13 cellular contexts compared by ENCODE assay signal in the genomic region with DNA sequence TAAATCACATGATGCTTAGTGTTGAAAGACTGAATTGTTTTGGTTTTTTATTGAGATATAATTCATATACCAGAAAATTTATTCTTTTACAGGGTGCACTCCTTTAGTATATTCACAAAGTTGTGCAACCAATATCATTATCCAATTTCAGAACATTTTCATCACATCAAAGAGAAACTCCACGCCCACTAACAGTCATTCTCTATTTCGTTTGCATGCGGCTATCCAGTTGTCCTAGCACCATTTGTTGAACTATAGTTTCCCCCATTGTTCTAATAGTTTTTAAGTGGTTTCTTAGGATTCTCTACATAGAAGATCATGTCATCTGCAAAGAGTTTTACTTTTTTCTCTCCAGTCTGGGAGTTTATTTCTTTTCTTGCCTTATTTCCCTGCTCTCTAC. TPM values are rescaled to one million over a fixed set of nuclear protein-coding genes. Genes with fewer than 3 reads are reported as not detected.
A peak's percentile ranks its signal among the peaks of the same experiment; 100 is the strongest.
DNase-seq lines count a peak whose midpoint lies in the region; ATAC-seq and TF ChIP-seq lines count a peak whose summit lies in the region.
"Had no signal": no experiment of that assay in that cellular context is flagged by ENCODE, and none has a peak within 500 bp of the region (broad histone marks: within the 10 kb centered on the region; RNA-seq: fewer than 3 reads in every experiment).

No MANE protein-coding gene starts in this region.

- no peaks in the 10 kb centered on the region for H3K27me3 Mint-ChIP-seq in activated CD4-positive, alpha-beta memory T cell treated with anti-CD3 and anti-CD28 coated beads for 36 hours
- no peaks in the 10 kb centered on the region for H3K27me3 Mint-ChIP-seq in activated CD4-positive, alpha-beta memory T cell treated with anti-CD3 and anti-CD28 coated beads, Interleukin-2, amount 10 ng/mL, durations not matched to agents 7 days and 5 days
- H3K27me3 Mint-ChIP-seq in T-cell, result no peaks in the 10 kb centered on the region

- H3K9me3 Mint-ChIP-seq in activated CD4-positive, alpha-beta memory T cell treated with anti-CD3 and anti-CD28 coated beads for 36 hours, result no peaks in the 10 kb centered on the region
- H3K9me3 Mint-ChIP-seq in activated CD4-positive, alpha-beta memory T cell treated with anti-CD3 and anti-CD28 coated beads, Interleukin-2, amount 10 ng/mL, durations not matched to agents 7 days and 5 days, result no peaks in the 10 kb centered on the region
- no peaks in the 10 kb centered on the region for H3K9me3 Mint-ChIP-seq in T-cell
- H3K9me3 Mint-ChIP-seq: immature natural killer cell had no signal

- no peak overlapping the region for H3K4me3 Mint-ChIP-seq in activated CD4-positive, alpha-beta memory T cell treated with anti-CD3 and anti-CD28 coated beads for 36 hours
- no peak overlapping the region for H3K4me3 Mint-ChIP-seq in activated CD4-positive, alpha-beta memory T cell treated with anti-CD3 and anti-CD28 coated beads, Interleukin-2, amount 10 ng/mL, durations not matched to agents 7 days and 5 days
- H3K4me3 Mint-ChIP-seq in T-cell, result no peak overlapping the region
- H3K4me3 Mint-ChIP-seq: immature natural killer cell had no signal

- H3K36me3 ChIP-seq in left lung (no peaks in the 10 kb centered on the region), subcutaneous abdominal adipose tissue (ENCODE audit: control insufficient read depth in 5 of 5, insufficient read depth in 5 of 5, low read length in 5 of 5) (no peaks in the 10 kb centered on the region)
- H3K36me3 ChIP-seq: SJCRH30 had no signal

- no peak for ATAC-seq in T-cell (replicated peaks in 1 of 4)
- ATAC-seq in left lung, result no peak
- no peak for ATAC-seq in HG03469 (IDR thresholded peaks at IDR 0.05; ENCODE audit: unreplicated experiment)

- CTCF ChIA-PET in activated CD4-positive, alpha-beta memory T cell treated with anti-CD3 and anti-CD28 coated beads for 36 hours (lab: Charles Lee), result no interaction called here
- CTCF ChIA-PET in activated CD4-positive, alpha-beta memory T cell treated with anti-CD3 and anti-CD28 coated beads, Interleukin-2, amount 10 ng/mL, durations not matched to agents 7 days and 5 days (lab: Charles Lee), result interaction anchor here (1.4 to 1.7 kb wide), 2 partner anchors 28 to 33 kb away, joined by 4 to 5 read pairs; no protein-coding TSS in a partner anchor
- CTCF ChIA-PET in T-cell (lab: Charles Lee), result interaction anchor here in 1 of 2 donors (0.6 kb wide), 1 partner anchor 130 kb away, joined by 3 read pairs; a partner anchor contains a TSS

- peaks cover 27% of the 10 kb centered on the region for H3K36me3 Mint-ChIP-seq in activated CD4-positive, alpha-beta memory T cell treated with anti-CD3 and anti-CD28 coated beads for 36 hours
- H3K36me3 Mint-ChIP-seq in activated CD4-positive, alpha-beta memory T cell treated with anti-CD3 and anti-CD28 coated beads, Interleukin-2, amount 10 ng/mL, durations not matched to agents 7 days and 5 days (ENCODE audit: low read depth), result peaks cover 21% of the 10 kb centered on the region
- H3K36me3 Mint-ChIP-seq in T-cell, result peaks cover 5% of the 10 kb centered on the region
- H3K36me3 Mint-ChIP-seq: immature natural killer cell had no signal

- H3K27me3 ChIP-seq in left lung (no peaks in the 10 kb centered on the region), subcutaneous abdominal adipose tissue (ENCODE audit: control insufficient read depth in 5 of 5, insufficient read depth in 4 of 5, low read length in 5 of 5) (no peaks in the 10 kb centered on the region)
- H3K27me3 ChIP-seq: SJCRH30 had no signal

- H3K4me1 Mint-ChIP-seq in activated CD4-positive, alpha-beta memory T cell treated with anti-CD3 and anti-CD28 coated beads for 36 hours (ENCODE audit: low read depth), result peaks cover 65% of the 10 kb centered on the region
- peaks cover 68% of the 10 kb centered on the region for H3K4me1 Mint-ChIP-seq in activated CD4-positive, alpha-beta memory T cell treated with anti-CD3 and anti-CD28 coated beads, Interleukin-2, amount 10 ng/mL, durations not matched to agents 7 days and 5 days
- H3K4me1 Mint-ChIP-seq in T-cell, result peaks cover 45 to 63% (median 60%) of the 10 kb centered on the region in 3 donors

- H3K9me3 ChIP-seq in left lung (no peaks in the 10 kb centered on the region), subcutaneous abdominal adipose tissue (ENCODE audit: control insufficient read depth in 5 of 5, low read length in 5 of 5) (no peaks in the 10 kb centered on the region)
- H3K9me3 ChIP-seq: SJCRH30 had no signal

- H3K4me3 ChIP-seq in left lung (peak overlapping the region in 1 of 2 donors; percentile 87), subcutaneous abdominal adipose tissue (ENCODE audit: low read depth in 1 of 5, low read length in 5 of 5) (no peak overlapping the region)
- H3K4me3 ChIP-seq: SJCRH30 had no signal

- peak; percentile 6 for DNase-seq in activated CD4-positive, alpha-beta memory T cell treated with anti-CD3 and anti-CD28 coated beads for 36 hours
- DNase-seq in activated CD4-positive, alpha-beta memory T cell treated with anti-CD3 and anti-CD28 coated beads, Interleukin-2, amount 10 ng/mL, durations not matched to agents 7 days and 5 days, result no peak
- DNase-seq in T-cell (no peak), left lung (no peak), DMS53 (lab: John Stamatoyannopoulos, UW) (no peak), NCI-H2227 treated with DMSO at 0.1 percent for 48 hours (lab: John Stamatoyannopoulos, UW) (no peak)
- DNase-seq: 8988T, amygdala, immature natural killer cell, NCI-H1694, SJCRH30 had no signal

- TF ChIP-seq CTCF in left lung (IDR thresholded peaks at IDR 0.05), result no peak

- H3K27ac ChIP-seq in left lung (peak overlapping the region; percentile 13 to 91), subcutaneous abdominal adipose tissue (ENCODE audit: low read depth, low read length) (peak overlapping the region; percentile 74)
- H3K27ac ChIP-seq: SJCRH30 had no signal

- intact Hi-C loops in activated CD4-positive, alpha-beta memory T cell treated with anti-CD3 and anti-CD28 coated beads for 36 hours (cut with micrococcal nuclease), result no loop called here
- intact Hi-C loops in left lung (cut with DNase I), result no loop called here

- H3K9ac ChIP-seq in subcutaneous abdominal adipose tissue (ENCODE audit: low read length in 5 of 5), result no peak overlapping the region

- no peak overlapping the region for H3K27ac Mint-ChIP-seq in activated CD4-positive, alpha-beta memory T cell treated with anti-CD3 and anti-CD28 coated beads for 36 hours
- no peak overlapping the region for H3K27ac Mint-ChIP-seq in activated CD4-positive, alpha-beta memory T cell treated with anti-CD3 and anti-CD28 coated beads, Interleukin-2, amount 10 ng/mL, durations not matched to agents 7 days and 5 days
- peak overlapping the region; percentile 12 to 22 for H3K27ac Mint-ChIP-seq in T-cell

- POLR2A ChIA-PET in activated CD4-positive, alpha-beta memory T cell treated with anti-CD3 and anti-CD28 coated beads for 36 hours (lab: Charles Lee), result interaction anchor here (5.2 to 5.7 kb wide), 2 partner anchors 27 to 33 kb away, joined by 63 to 131 read pairs; no protein-coding TSS in a partner anchor
- POLR2A ChIA-PET in activated CD4-positive, alpha-beta memory T cell treated with anti-CD3 and anti-CD28 coated beads, Interleukin-2, amount 10 ng/mL, durations not matched to agents 7 days and 5 days (lab: Charles Lee), result interaction anchor here (2.0 to 7.4 kb wide), 3 partner anchors 11 to 29 kb away, joined by 4 to 186 read pairs (median 28); no protein-coding TSS in a partner anchor
- POLR2A ChIA-PET in T-cell (lab: Charles Lee), result interaction anchor here (0.6 to 1.1 kb wide), 3 partner anchors 24 to 640 kb away, joined by 5 to 12 read pairs (median 8); no protein-coding TSS in a partner anchor

- H3K4me1 ChIP-seq in left lung, result peaks cover 22 to 74% of the 10 kb centered on the region in 2 donors
- peaks cover 1 to 64% (median 59%) of the 10 kb centered on the region in 5 donors for H3K4me1 ChIP-seq in subcutaneous abdominal adipose tissue (ENCODE audit: control insufficient read depth in 5 of 5, insufficient read depth in 5 of 5, low read length in 5 of 5)

RNA-seq across cellular contexts. Expression of a gene that starts 3.6 kb away (rescaled TPM):
- total RNA-seq in activated CD4-positive, alpha-beta memory T cell treated with anti-CD3 and anti-CD28 coated beads for 36 hours, result 10 to 100 TPM; 43.6 to 45.0 TPM
- total RNA-seq in activated CD4-positive, alpha-beta memory T cell treated with anti-CD3 and anti-CD28 coated beads, Interleukin-2, amount 10 ng/mL, durations not matched to agents 7 days and 5 days, result 10 to 100 TPM; 25.0 to 25.3 TPM
- 10 to 100 TPM; 11.7 to 46.8 (median 16.8) TPM for total RNA-seq in T-cell
- total RNA-seq in left lung, result 10 to 100 TPM; 23.0 to 32.6 TPM

RNA-seq across cellular contexts. Expression of a gene that starts 52.1 kb away (rescaled TPM):
- total RNA-seq in activated CD4-positive, alpha-beta memory T cell treated with anti-CD3 and anti-CD28 coated beads for 36 hours, result not detected
- not detected for total RNA-seq in activated CD4-positive, alpha-beta memory T cell treated with anti-CD3 and anti-CD28 coated beads, Interleukin-2, amount 10 ng/mL, durations not matched to agents 7 days and 5 days
- total RNA-seq in T-cell, result not detected
- 1 to 10 TPM in 1 of 2 donors, under 1 TPM in 1; 0.12 to 1.2 TPM for total RNA-seq in left lung
- total RNA-seq: SJCRH30 had no signal

Comparison
In these comparisons a context has a peak if more than half of its experiments do, and no peak if none do; other contexts are left out.
1. H3K27ac Mint-ChIP-seq: peak in T-cell (2 of 2); none in activated CD4-positive, alpha-beta memory T cell treated with anti-CD3 and anti-CD28 coated beads for 36 hours (single experiment) and activated CD4-positive, alpha-beta memory T cell treated with anti-CD3 and anti-CD28 coated beads, Interleukin-2, amount 10 ng/mL, durations not matched to agents 7 days and 5 days (single experiment).